Comparison of ENCODE assay signal across 19 cellular contexts in genomic region chr11:25953015-25953414, GRCh38.
DNase-seq lines count a peak whose midpoint lies in the region; ATAC-seq, FAIRE-seq and TF ChIP-seq lines count a peak whose summit lies in the region.
"Had no signal": no experiment of that assay in that cellular context is flagged by ENCODE, and none has a peak within 500 bp of the region (broad histone marks: within the 10 kb centered on the region; RNA-seq: fewer than 3 reads in every experiment).

No MANE protein-coding gene starts in this region.

- no peak overlapping the region for H2BK15ac ChIP-seq in mesenchymal stem cell (ENCODE audit: low read depth, poor library complexity, severe bottlenecking)

- no peaks in the 10 kb centered on the region for H3K9me3 ChIP-seq in endothelial cell of umbilical vein (replicated peaks; ENCODE audit: control insufficient read depth, insufficient read depth, low read length)
- peaks cover 6% of the 10 kb centered on the region for H3K9me3 ChIP-seq in mesenchymal stem cell (ENCODE audit: control insufficient read depth, low read length)
- H3K9me3 ChIP-seq in small intestine (ENCODE audit: control insufficient read depth, low read depth), result no peaks in the 10 kb centered on the region
- no peaks in the 10 kb centered on the region for H3K9me3 ChIP-seq in PC-9 (ENCODE audit: insufficient read depth, low read depth)

- no peaks in the 10 kb centered on the region; the same call in 1 of the 2 replicates for H3K9me3 Mint-ChIP-seq in HFFc6

- ATAC-seq in omental fat pad (ENCODE audit: low FRiP score), result no peak

- H3K9me2 ChIP-seq in PC-9 (ENCODE audit: insufficient read depth), result no peaks in the 10 kb centered on the region

- no peaks in the 10 kb centered on the region for H3K36me3 ChIP-seq in endothelial cell of umbilical vein (ENCODE audit: control insufficient read depth in 2 of 2, extremely low read depth in 1 of 2, insufficient read depth in 2 of 2, low read length in 2 of 2)
- no peaks in the 10 kb centered on the region for H3K36me3 ChIP-seq in mesenchymal stem cell (ENCODE audit: control insufficient read depth in 1 of 2, insufficient read depth in 2 of 2, low read depth in 1 of 2, low read length in 2 of 2)
- no peaks in the 10 kb centered on the region for H3K36me3 ChIP-seq in small intestine (ENCODE audit: control insufficient read depth in 2 of 2, insufficient read depth in 2 of 2, low read length in 2 of 2)
- H3K36me3 ChIP-seq in PC-9 (ENCODE audit: low read depth), result no peaks in the 10 kb centered on the region

- FAIRE-seq in endothelial cell of umbilical vein (lab: Jason Lieb, UNC) (peak; percentile 24), small intestine (lab: Jason Lieb, UNC) (no peak)
- FAIRE-seq: G401.6, GM12892, H1 had no signal

- H3K27me3 ChIP-seq in endothelial cell of umbilical vein (ENCODE audit: control insufficient read depth in 2 of 2, insufficient read depth in 2 of 2, low read length in 2 of 2) (no peaks in the 10 kb centered on the region), mesenchymal stem cell (ENCODE audit: control insufficient read depth in 1 of 2, insufficient read depth in 1 of 2, low read length in 2 of 2) (no peaks in the 10 kb centered on the region), small intestine (ENCODE audit: control insufficient read depth in 2 of 2, insufficient read depth in 2 of 2, low read length in 2 of 2) (no peaks in the 10 kb centered on the region), PC-9 (ENCODE audit: insufficient read depth, low read depth) (no peaks in the 10 kb centered on the region)

- TF ChIP-seq CTCF in endothelial cell of umbilical vein (IDR thresholded peaks at IDR 0.05; ENCODE audit: extremely low read depth in 1 of 2, insufficient read depth in 1 of 2, low read depth in 1 of 2, low read length in 2 of 2) (no peak), PC-9 (conservative IDR thresholded peaks at IDR 0.05) (no peak), omental fat pad (IDR thresholded peaks at IDR 0.05) (no peak), HFFc6 (IDR thresholded peaks at IDR 0.05) (no peak)

- DNase-seq in endothelial cell of umbilical vein (ENCODE audit: low read depth, low spot score), result no peak
- peak; percentile 66 for DNase-seq in kidney tubule cell (ENCODE audit: low spot score)
- DNase-seq in mesenchymal stem cell, result no peak
- peak; percentile 12 for DNase-seq in small intestine
- no peak for DNase-seq in DMS 273 (lab: John Stamatoyannopoulos, UW; ENCODE audit: unreplicated experiment)
- DNase-seq in PC-9, result no peak
- no peak for DNase-seq in omental fat pad (ENCODE audit: low spot score)
- DNase-seq in HFFc6, result no peak
- DNase-seq: C1 segment of cervical spinal cord; Calu3; CD4-positive, alpha-beta memory T cell; COR-L47; DMS153; DND-41; H7; HCEC 1CT had no signal

- H3K36me3 Mint-ChIP-seq in HFFc6 (ENCODE audit: low read depth), result no peaks in the 10 kb centered on the region
- H3K36me3 Mint-ChIP-seq: CD4-positive, alpha-beta memory T cell had no signal

- H3K27ac Mint-ChIP-seq in HFFc6, result no peak overlapping the region
- H3K27ac Mint-ChIP-seq: CD4-positive, alpha-beta memory T cell had no signal

- H3K4me1 Mint-ChIP-seq in HFFc6 (ENCODE audit: low read depth), result no peaks in the 10 kb centered on the region
- H3K4me1 Mint-ChIP-seq: CD4-positive, alpha-beta memory T cell had no signal

- H3K4ac ChIP-seq in mesenchymal stem cell (ENCODE audit: low read depth in 1 of 2, low read length in 2 of 2), result no peak overlapping the region

- 87% methylated on average over 3 of the region's 3 CpGs for WGBS in mesenchymal stem cell
- 20 to 58% (median 32%) methylated on average over 3 of the region's 3 CpGs for WGBS in small intestine, 3 donors

- H2AFZ ChIP-seq in endothelial cell of umbilical vein (ENCODE audit: low read depth, low read length), result no peak overlapping the region
- H2AFZ ChIP-seq in mesenchymal stem cell (ENCODE audit: low read depth, low read length), result no peak overlapping the region
- no peak overlapping the region for H2AFZ ChIP-seq in PC-9

- H3K27ac ChIP-seq in endothelial cell of umbilical vein (ENCODE audit: insufficient read depth, low read depth, low read length), result no peak overlapping the region
- peak overlapping the region; percentile 63 for H3K27ac ChIP-seq in mesenchymal stem cell (ENCODE audit: low read length, poor library complexity, severe bottlenecking)
- no peak overlapping the region for H3K27ac ChIP-seq in small intestine (ENCODE audit: low read depth in 1 of 2, low read length in 1 of 2)
- H3K27ac ChIP-seq in PC-9, result no peak overlapping the region

- TF ChIP-seq POLR2A in endothelial cell of umbilical vein (IDR thresholded peaks at IDR 0.05; ENCODE audit: low read depth, low read length), result no peak

- no TSS peak for BruUV-seq in endothelial cell of umbilical vein (replicated peaks; lab: Mats Ljungman, UMichigan)
- BruUV-seq in PC-9 (replicated peaks; lab: Mats Ljungman, UMichigan), result no TSS peak

- H3K9me1 ChIP-seq in endothelial cell of umbilical vein (replicated peaks; ENCODE audit: control insufficient read depth, extremely low read depth, insufficient read depth, low read length), result no peaks in the 10 kb centered on the region

- H3K4me3 Mint-ChIP-seq in HFFc6, result no peak overlapping the region
- H3K4me3 Mint-ChIP-seq: CD4-positive, alpha-beta memory T cell had no signal

- H3K4me3 ChIP-seq in endothelial cell of umbilical vein (replicated peaks in 1 of 3; ENCODE audit: insufficient read depth in 1 of 3, low read depth in 1 of 3, low read length in 3 of 3) (no peak overlapping the region), mesenchymal stem cell (ENCODE audit: insufficient read depth in 1 of 2, low read depth in 1 of 2, low read length in 2 of 2) (no peak overlapping the region), small intestine (ENCODE audit: low read depth in 1 of 2, low read length in 2 of 2) (no peak overlapping the region), PC-9 (no peak overlapping the region)

- no peak overlapping the region for H3K9ac ChIP-seq in endothelial cell of umbilical vein (replicated peaks; ENCODE audit: extremely low read depth, insufficient read depth, low read length)
- H3K9ac ChIP-seq in mesenchymal stem cell (ENCODE audit: low read length), result no peak overlapping the region

- H3K79me1 ChIP-seq in mesenchymal stem cell (replicated peaks; ENCODE audit: low read length, poor library complexity, severe bottlenecking), result no peaks in the 10 kb centered on the region

- no peak overlapping the region for H2BK120ac ChIP-seq in mesenchymal stem cell (ENCODE audit: low read depth, low read length)

- H4K91ac ChIP-seq in mesenchymal stem cell (ENCODE audit: low read length), result no peak overlapping the region

- CTCF ChIA-PET in endothelial cell of umbilical vein (lab: Charles Lee) (no interaction called here), PC-9 (lab: Charles Lee) (no interaction called here)

- no peak overlapping the region for H3K14ac ChIP-seq in mesenchymal stem cell (ENCODE audit: low read length in 2 of 2)

- POLR2A ChIA-PET in endothelial cell of umbilical vein (lab: Charles Lee) (no interaction called here), PC-9 (lab: Charles Lee; ENCODE audit: unreplicated experiment) (no interaction called here)

- H2BK5ac ChIP-seq in mesenchymal stem cell (ENCODE audit: low read depth, low read length, poor library complexity, severe bottlenecking), result no peak overlapping the region

- dilution Hi-C loops in endothelial cell of umbilical vein (cut with MboI; ENCODE audit: extremely low pct_ligation_motif_present, low sequenced_read_pairs), result no loop called here

- H3K23ac ChIP-seq in mesenchymal stem cell (ENCODE audit: low read length in 2 of 2), result no peak overlapping the region

- H3K4me2 ChIP-seq in endothelial cell of umbilical vein (ENCODE audit: insufficient read depth, low read length) (no peak overlapping the region), mesenchymal stem cell (ENCODE audit: low read length, poor library complexity, severe bottlenecking) (no peak overlapping the region), PC-9 (no peak overlapping the region)

- H3K4me1 ChIP-seq in endothelial cell of umbilical vein (ENCODE audit: control insufficient read depth, extremely low read depth, insufficient read depth, low read length) (no peaks in the 10 kb centered on the region), mesenchymal stem cell (ENCODE audit: control insufficient read depth, insufficient read depth, low read depth, low read length) (no peaks in the 10 kb centered on the region), small intestine (ENCODE audit: control insufficient read depth in 2 of 2, insufficient read depth in 1 of 2, low read depth in 1 of 2, low read length in 1 of 2) (no peaks in the 10 kb centered on the region), PC-9 (replicated peaks; ENCODE audit: insufficient read depth) (no peaks in the 10 kb centered on the region)

- no peak overlapping the region for H2BK12ac ChIP-seq in mesenchymal stem cell (ENCODE audit: low read length in 2 of 2)

- peaks cover 2% of the 10 kb centered on the region; the same call in 1 of the 2 replicates for H3K27me3 Mint-ChIP-seq in HFFc6 (ENCODE audit: insufficient read depth)
- H3K27me3 Mint-ChIP-seq: CD4-positive, alpha-beta memory T cell had no signal

- H4K8ac ChIP-seq in mesenchymal stem cell (ENCODE audit: low read length), result no peak overlapping the region

- no peak overlapping the region for H2AK5ac ChIP-seq in mesenchymal stem cell (ENCODE audit: low read length, severe bottlenecking)

- H3F3A ChIP-seq in PC-9 (ENCODE audit: insufficient read depth, low read depth), result no peaks in the 10 kb centered on the region

- intact Hi-C loops in endothelial cell of umbilical vein (cut with micrococcal nuclease), result no loop called here
- intact Hi-C loops in PC-9 (cut with micrococcal nuclease; ENCODE audit: unreplicated experiment), result no loop called here

- no peaks in the 10 kb centered on the region for H4K20me1 ChIP-seq in endothelial cell of umbilical vein (replicated peaks; ENCODE audit: control insufficient read depth, extremely low read depth, insufficient read depth, low read length)
- H4K20me1 ChIP-seq in PC-9 (ENCODE audit: insufficient read depth), result no peaks in the 10 kb centered on the region

- H3K18ac ChIP-seq in mesenchymal stem cell (ENCODE audit: low read depth in 1 of 2, low read length in 2 of 2), result no peak overlapping the region

- H3K79me2 ChIP-seq in endothelial cell of umbilical vein (ENCODE audit: control insufficient read depth, insufficient read depth, low read length) (no peaks in the 10 kb centered on the region), PC-9 (ENCODE audit: low read depth) (no peaks in the 10 kb centered on the region)

TF ChIP-seq in endothelial cell of umbilical vein, 7 proteins besides CTCF, POLR2A, EP300 and RAD21 (continues in another document):
- TF ChIP-seq FOS (IDR thresholded peaks at IDR 0.05; ENCODE audit: borderline replicate concordance, insufficient read depth, low read length), result no peak
- no peak for TF ChIP-seq JUN (IDR thresholded peaks at IDR 0.05; ENCODE audit: borderline replicate concordance, insufficient read depth, insufficient read length, low read depth)
- no peak for TF ChIP-seq POLR2AphosphoS5 (IDR thresholded peaks at IDR 0.05; ENCODE audit: insufficient read depth, low read depth, low read length)
- no peak for TF ChIP-seq MAX (IDR thresholded peaks at IDR 0.05; ENCODE audit: insufficient read depth, insufficient read length)

Comparison
In these comparisons a context has a peak if more than half of its experiments do, and no peak if none do; other contexts are left out.
1. DNase-seq: peak in kidney tubule cell (single experiment) and small intestine (single experiment); none in endothelial cell of umbilical vein (single experiment), mesenchymal stem cell (single experiment), DMS 273 (single experiment), PC-9 (0 of 2), omental fat pad (single experiment) and HFFc6 (single experiment).